In genomic region chr17:13735861-13736260, GRCh38 we compare ENCODE assay signal across 15 cellular contexts.
"Had no signal": no experiment of that assay in that cellular context is flagged by ENCODE, and none has a peak within 500 bp of the region (broad histone marks: within the 10 kb centered on the region; RNA-seq: fewer than 3 reads in every experiment).

No MANE protein-coding gene starts in this region.

- DNase-seq: activated CD4-positive, alpha-beta T cell treated with anti-CD3 and anti-CD28 coated beads, Interleukin-2, amount 10 ng/mL, durations not matched to agents 24 days and 14 days; activated CD4-positive, CD25-positive, alpha-beta regulatory T cell; activated CD8-positive, alpha-beta memory T cell treated with anti-CD3 and anti-CD28 coated beads, Interleukin-2, amount 50 U/mL, for 48 hours; activated gamma-delta T cell; activated T-cell treated with anti-CD3 and anti-CD28 coated beads, Interleukin-2, amount 50 U/mL, for 72 hours; central memory CD4-positive, alpha-beta T cell; effector CD4-positive, alpha-beta T cell; heart left ventricle; occipital lobe; stimulated activated CD4-positive, alpha-beta T cell treated with anti-CD3 and anti-CD28 coated beads, Interleukin-4, amount 100 ng/mL, for 24 hours; stimulated activated naive CD4-positive, alpha-beta T cell; upper lobe of left lung had no signal

- H3K36me3 ChIP-seq: esophagus muscularis mucosa, heart left ventricle, right atrium auricular region, upper lobe of left lung had no signal

- H3K4me3 ChIP-seq: coronary artery, esophagus muscularis mucosa, heart left ventricle, right atrium auricular region, upper lobe of left lung had no signal

- H3K9me3 ChIP-seq: esophagus muscularis mucosa, heart left ventricle, right atrium auricular region, upper lobe of left lung had no signal

- H3K27me3 ChIP-seq: esophagus muscularis mucosa, heart left ventricle, right atrium auricular region, upper lobe of left lung had no signal

- H3K27ac ChIP-seq: coronary artery, esophagus muscularis mucosa, heart left ventricle, right atrium auricular region, upper lobe of left lung had no signal

- H3K4me1 ChIP-seq: esophagus muscularis mucosa, heart left ventricle, right atrium auricular region, upper lobe of left lung had no signal
